ENCODE assay signal across 29 cellular contexts in genomic region chr1:3241673-3242407, GRCh38.
"Had no signal": no experiment of that assay in that cellular context is flagged by ENCODE, and none has a peak within 500 bp of the region (broad histone marks: within the 10 kb centered on the region; RNA-seq: fewer than 3 reads in every experiment).

No MANE protein-coding gene starts in this region.

- H3K9me3 Mint-ChIP-seq: activated CD4-positive, alpha-beta T cell treated with anti-CD3 and anti-CD28 coated beads, Interleukin-2, amount 10 ng/mL, durations not matched to agents 7 days and 5 days; activated naive CD4-positive, alpha-beta T cell treated with anti-CD3 and anti-CD28 coated beads, Interleukin-2, amount 50 U/mL, for 24 hours; activated naive CD8-positive, alpha-beta T cell treated with anti-CD3 and anti-CD28 coated beads, Interleukin-2, amount 50 U/mL, for 24 hours; activated T-cell treated with anti-CD3 and anti-CD28 coated beads, Interleukin-2, amount 50 U/mL, for 24 hours; activated T-helper 2 cell treated with anti-CD3 and anti-CD28 coated beads, Interferon-gamma antibody, Interleukin-2, Interleukin-4, amounts not matched to agents 10 μg/mL and 5 μg/mL and 100 μg/mL, durations not matched to agents 14 hours and 24 hours and 36 hours; T-helper 2 cell treated with Interferon-gamma antibody and Interleukin-4, amounts not matched to agents 5 μg/mL and 100 μg/mL, for 36 hours had no signal

- H3K27me3 ChIP-seq: brain microvascular endothelial cell, MG63, SJCRH30 had no signal

- H3K27me3 Mint-ChIP-seq: activated CD4-positive, alpha-beta T cell treated with anti-CD3 and anti-CD28 coated beads for 36 hours had no signal

- H3K9me3 ChIP-seq: MG63, SJCRH30 had no signal

- H3K4me2 ChIP-seq: PC-9 had no signal

- DNase-seq: activated CD4-positive, alpha-beta T cell treated with anti-CD3 and anti-CD28 coated beads for 36 hours; activated CD4-positive, alpha-beta T cell treated with anti-CD3 and anti-CD28 coated beads, Interleukin-2, amount 10 ng/mL, durations not matched to agents 7 days and 5 days; activated CD4-positive, alpha-beta T cell treated with anti-CD3 and anti-CD28 coated beads, Interleukin-2, amount 50 U/mL, for 48 hours; activated CD8-positive, alpha-beta T cell treated with anti-CD3 and anti-CD28 coated beads, Interleukin-2, amount 10 ng/mL, durations not matched to agents 7 days and 5 days; activated gamma-delta T cell; activated naive CD4-positive, alpha-beta T cell treated with Interleukin-2 at 50 U/mL for 16 hours; activated naive CD8-positive, alpha-beta T cell treated with anti-CD3 and anti-CD28 coated beads, Interleukin-2, amount 50 U/mL, for 24 hours; activated T-cell treated with anti-CD3 and anti-CD28 coated beads, Interleukin-2, amount 50 U/mL, for 24 hours; anterior cingulate cortex; brain microvascular endothelial cell; central memory CD4-positive, alpha-beta T cell; Kasumi-1; KG1; MG63; NCI-H1048; NCI-H1105 treated with DMSO at 0.1 percent for 48 hours; NCI-H1436; NCI-H1694; NCI-H2029; NCI-H345; NCI-H524 treated with DMSO at 0.1 percent for 48 hours; NCI-H748 treated with DMSO at 0.1 percent for 48 hours; PC-9; SHP77; SJCRH30 had no signal

- H2AFZ ChIP-seq: PC-9 had no signal

- H3K27ac Mint-ChIP-seq: activated CD4-positive, alpha-beta T cell treated with anti-CD3 and anti-CD28 coated beads for 36 hours; activated CD4-positive, alpha-beta T cell treated with anti-CD3 and anti-CD28 coated beads, Interleukin-2, amount 10 ng/mL, durations not matched to agents 7 days and 5 days; activated CD8-positive, alpha-beta T cell treated with anti-CD3 and anti-CD28 coated beads, Interleukin-2, amount 10 ng/mL, durations not matched to agents 7 days and 5 days; activated naive CD4-positive, alpha-beta T cell treated with anti-CD3 and anti-CD28 coated beads, Interleukin-2, amount 50 U/mL, for 24 hours; activated naive CD8-positive, alpha-beta T cell treated with anti-CD3 and anti-CD28 coated beads, Interleukin-2, amount 50 U/mL, for 24 hours; activated T-cell treated with anti-CD3 and anti-CD28 coated beads, Interleukin-2, amount 50 U/mL, for 24 hours; activated T-helper 2 cell treated with anti-CD3 and anti-CD28 coated beads, Interferon-gamma antibody, Interleukin-2, Interleukin-4, amounts not matched to agents 10 μg/mL and 5 μg/mL and 100 μg/mL, durations not matched to agents 14 hours and 24 hours and 36 hours; T-helper 2 cell treated with Interferon-gamma antibody and Interleukin-4, amounts not matched to agents 5 μg/mL and 100 μg/mL, for 36 hours had no signal

- H3K4me1 Mint-ChIP-seq: activated CD4-positive, alpha-beta T cell treated with anti-CD3 and anti-CD28 coated beads for 36 hours; activated CD4-positive, alpha-beta T cell treated with anti-CD3 and anti-CD28 coated beads, Interleukin-2, amount 10 ng/mL, durations not matched to agents 7 days and 5 days; activated naive CD4-positive, alpha-beta T cell treated with anti-CD3 and anti-CD28 coated beads, Interleukin-2, amount 50 U/mL, for 24 hours; activated naive CD8-positive, alpha-beta T cell treated with anti-CD3 and anti-CD28 coated beads, Interleukin-2, amount 50 U/mL, for 24 hours had no signal

- H3K36me3 ChIP-seq: brain microvascular endothelial cell, MG63, SJCRH30 had no signal

- H3K27ac ChIP-seq: brain microvascular endothelial cell, PC-9, SJCRH30, SK-N-MC had no signal

- H3K36me3 Mint-ChIP-seq: activated naive CD4-positive, alpha-beta T cell treated with anti-CD3 and anti-CD28 coated beads, Interleukin-2, amount 50 U/mL, for 24 hours had no signal

- ATAC-seq: activated CD4-positive, alpha-beta T cell treated with anti-CD3 and anti-CD28 coated beads for 36 hours; activated CD8-positive, alpha-beta T cell treated with anti-CD3 and anti-CD28 coated beads, Interleukin-2, amount 10 ng/mL, durations not matched to agents 7 days and 5 days; activated naive CD8-positive, alpha-beta T cell treated with anti-CD3 and anti-CD28 coated beads, Interleukin-2, amount 50 U/mL, for 24 hours had no signal

- H3K4me3 Mint-ChIP-seq: activated CD4-positive, alpha-beta T cell treated with anti-CD3 and anti-CD28 coated beads for 36 hours; activated CD4-positive, alpha-beta T cell treated with anti-CD3 and anti-CD28 coated beads, Interleukin-2, amount 10 ng/mL, durations not matched to agents 7 days and 5 days; activated CD8-positive, alpha-beta T cell treated with anti-CD3 and anti-CD28 coated beads, Interleukin-2, amount 10 ng/mL, durations not matched to agents 7 days and 5 days; activated naive CD4-positive, alpha-beta T cell treated with anti-CD3 and anti-CD28 coated beads, Interleukin-2, amount 50 U/mL, for 24 hours; activated naive CD8-positive, alpha-beta T cell treated with anti-CD3 and anti-CD28 coated beads, Interleukin-2, amount 50 U/mL, for 24 hours; activated T-cell treated with anti-CD3 and anti-CD28 coated beads, Interleukin-2, amount 50 U/mL, for 24 hours; T-helper 2 cell treated with Interferon-gamma antibody and Interleukin-4, amounts not matched to agents 5 μg/mL and 100 μg/mL, for 36 hours had no signal

- H3K4me3 ChIP-seq: MG63, PC-9, SJCRH30, SK-N-MC had no signal
